In genomic region chr1:202752799-202753198, GRCh38 we compare ENCODE assay signal across 22 cellular contexts. TPM values are rescaled to one million over a fixed set of nuclear protein-coding genes. Genes with fewer than 3 reads are reported as not detected.
"Had no signal": no experiment of that assay in that cellular context is flagged by ENCODE, and none has a peak within 500 bp of the region (broad histone marks: within the 10 kb centered on the region; RNA-seq: fewer than 3 reads in every experiment).

No MANE protein-coding gene starts in this region.

- H3K27ac ChIP-seq: epithelial cell of prostate, gastroesophageal sphincter, hepatocyte, stomach, thoracic aorta, WERI-Rb-1 had no signal

- H3K9me3 Mint-ChIP-seq: central memory CD8-positive, alpha-beta T cell; neural crest cell had no signal

- DNase-seq: activated CD4-positive, alpha-beta T cell treated with anti-CD3 and anti-CD28 coated beads for 4 hours; activated CD8-positive, alpha-beta memory T cell treated with anti-CD3 and anti-CD28 coated beads, Interleukin-2, amount 50 U/mL, for 48 hours; activated CD8-positive, alpha-beta T cell treated with anti-CD3 and anti-CD28 coated beads, Interleukin-2, amount 10 ng/mL, durations not matched to agents 7 days and 5 days; activated naive CD4-positive, alpha-beta T cell; cortex of kidney; effector memory CD4-positive, alpha-beta T cell; kidney glomerular epithelial cell; stimulated activated CD4-positive, alpha-beta T cell treated with anti-CD3 and anti-CD28 coated beads, Interleukin-15, amount 100 ng/mL, for 24 hours; stimulated activated CD4-positive, alpha-beta T cell treated with anti-CD3 and anti-CD28 coated beads, Interleukin-4, amount 100 ng/mL, for 24 hours; stomach; WERI-Rb-1 had no signal

- H3K4me3 ChIP-seq: gastroesophageal sphincter, hepatocyte, stomach, thoracic aorta had no signal

- ATAC-seq: activated CD8-positive, alpha-beta T cell treated with anti-CD3 and anti-CD28 coated beads, Interleukin-2, amount 10 ng/mL, durations not matched to agents 7 days and 5 days; gastroesophageal sphincter had no signal

- H3K4me1 Mint-ChIP-seq: central memory CD8-positive, alpha-beta T cell; neural crest cell had no signal

- H3K4me3 Mint-ChIP-seq: activated CD8-positive, alpha-beta T cell treated with anti-CD3 and anti-CD28 coated beads, Interleukin-2, amount 10 ng/mL, durations not matched to agents 7 days and 5 days; central memory CD8-positive, alpha-beta T cell; neural crest cell had no signal

- H3K9me3 ChIP-seq: gastroesophageal sphincter, stomach, thoracic aorta had no signal

- H3K4me1 ChIP-seq: gastroesophageal sphincter had no signal

- H3K27ac Mint-ChIP-seq: activated CD8-positive, alpha-beta T cell treated with anti-CD3 and anti-CD28 coated beads, Interleukin-2, amount 10 ng/mL, durations not matched to agents 7 days and 5 days had no signal

- H3K27me3 Mint-ChIP-seq: central memory CD8-positive, alpha-beta T cell had no signal

- H3K27me3 ChIP-seq: gastroesophageal sphincter, hepatocyte, stomach had no signal

RNA-seq across cellular contexts. Expression of gene SYT2, which starts 42.5 kb away (rescaled TPM):
- total RNA-seq: activated CD8-positive, alpha-beta T cell treated with anti-CD3 and anti-CD28 coated beads, Interleukin-2, amount 10 ng/mL, durations not matched to agents 7 days and 5 days; lower leg skin; mesenteric fat pad; osteocyte; pulmonary artery endothelial cell had no signal

RNA-seq across cellular contexts. Expression of gene PCAT6, which starts 58.0 kb away (rescaled TPM):
- total RNA-seq: gastroesophageal sphincter, stomach, thoracic aorta, urinary bladder had no signal
